In genomic region chr2:119364798-119365197, GRCh38 we compare ENCODE assay signal across 13 cellular contexts. TPM values are rescaled to one million over a fixed set of nuclear protein-coding genes. Genes with fewer than 3 reads are reported as not detected.
DNase-seq lines count a peak whose midpoint lies in the region; ATAC-seq and TF ChIP-seq lines count a peak whose summit lies in the region.
"Had no signal": no experiment of that assay in that cellular context is flagged by ENCODE, and none has a peak within 500 bp of the region (broad histone marks: within the 10 kb centered on the region; RNA-seq: fewer than 3 reads in every experiment).

No MANE protein-coding gene starts in this region.

- H3K27me3 Mint-ChIP-seq in activated CD4-positive, alpha-beta T cell treated with anti-CD3 and anti-CD28 coated beads, Interleukin-2, amount 10 ng/mL, durations not matched to agents 7 days and 5 days, result no peaks in the 10 kb centered on the region
- H3K27me3 Mint-ChIP-seq in effector memory CD8-positive, alpha-beta T cell, result no peaks in the 10 kb centered on the region

- no peaks in the 10 kb centered on the region for H3K9me2 ChIP-seq in OCI-LY7 (ENCODE audit: insufficient read depth, low read length)

- H3K27ac Mint-ChIP-seq in activated CD4-positive, alpha-beta T cell treated with anti-CD3 and anti-CD28 coated beads, Interleukin-2, amount 10 ng/mL, durations not matched to agents 7 days and 5 days, result no peak overlapping the region
- H3K27ac Mint-ChIP-seq in effector memory CD8-positive, alpha-beta T cell, result peak overlapping the region in 1 of 2 donors; percentile 94

- H3K4me1 ChIP-seq in OCI-LY7 (ENCODE audit: insufficient read depth, low read length, poor library complexity, severe bottlenecking) (peaks cover 45% of the 10 kb centered on the region), prostate gland (replicated peaks) (peaks cover 4% of the 10 kb centered on the region), lower lobe of right lung (peaks cover 41% of the 10 kb centered on the region)

- no peak for TF ChIP-seq POLR2A in prostate gland (IDR thresholded peaks at IDR 0.05)

- CTCF ChIA-PET in activated CD4-positive, alpha-beta T cell treated with anti-CD3 and anti-CD28 coated beads, Interleukin-2, amount 10 ng/mL, durations not matched to agents 7 days and 5 days (lab: Charles Lee), result interaction anchor here (0.6 kb wide), 1 partner anchor 1895 kb away, joined by 3 read pairs; no protein-coding TSS in a partner anchor
- CTCF ChIA-PET in OCI-LY7 (lab: Charles Lee; ENCODE audit: unreplicated experiment), result interaction anchor here (1.2 kb wide), 1 partner anchor 14 kb away, joined by 4 read pairs; no protein-coding TSS in a partner anchor

- no peak for ATAC-seq in effector memory CD8-positive, alpha-beta T cell (replicated peaks)
- no peak for ATAC-seq in lower lobe of right lung
- ATAC-seq: left lung had no signal

- 85% methylated on average over 6 of the region's 6 CpGs for WGBS in prostate gland

- H3K27ac ChIP-seq in OCI-LY7 (ENCODE audit: low read depth, low read length, poor library complexity, severe bottlenecking), result peak overlapping the region; percentile 77
- peak overlapping the region; percentile 40 to 94 for H3K27ac ChIP-seq in prostate gland
- no peak overlapping the region for H3K27ac ChIP-seq in lower lobe of right lung
- H3K27ac ChIP-seq: left lung, thoracic aorta had no signal

- intact Hi-C loops in OCI-LY7 (cut with micrococcal nuclease; ENCODE audit: unreplicated experiment), result loop anchor here (5.0 to 10.0 kb wide), 3 partner anchors 482 to 1310 kb away; no protein-coding TSS in a partner anchor
- intact Hi-C loops in prostate gland (cut with DNase I), result no loop called here
- intact Hi-C loops in lower lobe of right lung (cut with DNase I), result no loop called here

- H3K36me3 ChIP-seq in OCI-LY7 (ENCODE audit: insufficient read depth, low read length) (peaks cover 24% of the 10 kb centered on the region), prostate gland (no peaks in the 10 kb centered on the region), lower lobe of right lung (peaks cover 15% of the 10 kb centered on the region)

- H3K4me2 ChIP-seq in OCI-LY7 (ENCODE audit: low read length), result peak overlapping the region; percentile 82

- peak overlapping the region; percentile 92 for H3K4me3 ChIP-seq in OCI-LY7 (ENCODE audit: low read depth, low read length, poor library complexity, severe bottlenecking)
- no peak overlapping the region for H3K4me3 ChIP-seq in prostate gland
- H3K4me3 ChIP-seq in lower lobe of right lung, result no peak overlapping the region

- peaks cover 45% of the 10 kb centered on the region for H3K4me1 Mint-ChIP-seq in activated CD4-positive, alpha-beta T cell treated with anti-CD3 and anti-CD28 coated beads, Interleukin-2, amount 10 ng/mL, durations not matched to agents 7 days and 5 days
- H3K4me1 Mint-ChIP-seq in effector memory CD8-positive, alpha-beta T cell (ENCODE audit: low read depth in 2 of 2), result peaks cover 38 to 55% of the 10 kb centered on the region in 2 donors

- H3K9me3 Mint-ChIP-seq in activated CD4-positive, alpha-beta T cell treated with anti-CD3 and anti-CD28 coated beads, Interleukin-2, amount 10 ng/mL, durations not matched to agents 7 days and 5 days, result no peaks in the 10 kb centered on the region
- no peaks in the 10 kb centered on the region for H3K9me3 Mint-ChIP-seq in effector memory CD8-positive, alpha-beta T cell

- H3K4me3 Mint-ChIP-seq in activated CD4-positive, alpha-beta T cell treated with anti-CD3 and anti-CD28 coated beads, Interleukin-2, amount 10 ng/mL, durations not matched to agents 7 days and 5 days, result peak overlapping the region; percentile 99
- H3K4me3 Mint-ChIP-seq in effector memory CD8-positive, alpha-beta T cell, result peak overlapping the region; percentile 97 to 100

- H3K27me3 ChIP-seq in prostate gland (replicated peaks; ENCODE audit: insufficient read depth) (no peaks in the 10 kb centered on the region), lower lobe of right lung (ENCODE audit: low read depth) (no peaks in the 10 kb centered on the region)
- H3K27me3 ChIP-seq: left lung had no signal

- BruUV-seq in OCI-LY7 (replicated peaks; lab: Mats Ljungman, UMichigan), result no TSS peak

- peaks cover 27% of the 10 kb centered on the region for H3K36me3 Mint-ChIP-seq in activated CD4-positive, alpha-beta T cell treated with anti-CD3 and anti-CD28 coated beads, Interleukin-2, amount 10 ng/mL, durations not matched to agents 7 days and 5 days (ENCODE audit: low read depth)
- peaks cover 33% of the 10 kb centered on the region for H3K36me3 Mint-ChIP-seq in effector memory CD8-positive, alpha-beta T cell (ENCODE audit: insufficient read depth)

- POLR2A ChIA-PET in activated CD4-positive, alpha-beta T cell treated with anti-CD3 and anti-CD28 coated beads, Interleukin-2, amount 10 ng/mL, durations not matched to agents 7 days and 5 days (lab: Charles Lee), result no interaction called here
- POLR2A ChIA-PET in OCI-LY7 (lab: Charles Lee), result interaction anchor here (0.7 to 6.5 kb wide), 6 partner anchors 11 to 52 kb away, joined by 3 to 124 read pairs (median 5); no protein-coding TSS in a partner anchor

- DNase-seq in activated CD4-positive, alpha-beta T cell treated with anti-CD3 and anti-CD28 coated beads, Interleukin-2, amount 10 ng/mL, durations not matched to agents 7 days and 5 days, result no peak
- DNase-seq in activated CD4-positive, alpha-beta T cell treated with anti-CD3 and anti-CD28 coated beads for 48 hours, result no peak
- DNase-seq in OCI-LY7 (ENCODE audit: low spot score), result no peak
- DNase-seq in effector memory CD8-positive, alpha-beta T cell, result no peak
- DNase-seq in prostate gland (ENCODE audit: low spot score), result no peak
- DNase-seq in lower lobe of right lung, result no peak
- DNase-seq in DMS 273 (lab: John Stamatoyannopoulos, UW; ENCODE audit: unreplicated experiment), result no peak
- DNase-seq in A172 (ENCODE audit: low spot score), result no peak
- DNase-seq: left lung, NCI-H1930, OCI-M1, T1000 had no signal

- H4K20me1 ChIP-seq in OCI-LY7 (ENCODE audit: insufficient read depth, low read length), result peaks cover 16% of the 10 kb centered on the region; the same call in 1 of the 2 replicates

- peaks cover 47% of the 10 kb centered on the region for H3K79me2 ChIP-seq in OCI-LY7 (ENCODE audit: insufficient read depth, low read depth, low read length)

- TF ChIP-seq CTCF in OCI-LY7 (conservative IDR thresholded peaks at IDR 0.05; ENCODE audit: low read length) (no peak), prostate gland (IDR thresholded peaks at IDR 0.05) (no peak), lower lobe of right lung (IDR thresholded peaks at IDR 0.05) (no peak)

- no peaks in the 10 kb centered on the region for H3K9me3 ChIP-seq in OCI-LY7 (ENCODE audit: low read length)
- no peaks in the 10 kb centered on the region for H3K9me3 ChIP-seq in prostate gland
- H3K9me3 ChIP-seq in lower lobe of right lung, result no peaks in the 10 kb centered on the region
- H3K9me3 ChIP-seq: left lung, thoracic aorta had no signal

- H2AFZ ChIP-seq in OCI-LY7 (ENCODE audit: low read length), result no peak overlapping the region

RNA-seq across cellular contexts. Expression of gene C2orf76, which starts 1.8 kb away (rescaled TPM):
- total RNA-seq in activated CD4-positive, alpha-beta T cell treated with anti-CD3 and anti-CD28 coated beads, Interleukin-2, amount 10 ng/mL, durations not matched to agents 7 days and 5 days, result 1 to 10 TPM; 5.4 to 6.2 TPM
- 14.2 and 15.4 TPM in 2 replicates for total RNA-seq in OCI-LY7 (2014; rRNA removed; shearing (Covaris generic))
- total RNA-seq in OCI-LY7 (2022), result 17.7 and 22.5 TPM in 2 replicates
- 10 to 100 TPM; 15.8 to 16.2 TPM for total RNA-seq in prostate gland
- 11.6 TPM for total RNA-seq in lower lobe of right lung
- 25.6 and 34.5 TPM in 2 replicates for total RNA-seq in A172 (2014; rRNA removed; shearing (Covaris generic))

RNA-seq across cellular contexts. Expression of gene DBI, which starts 2.0 kb away (rescaled TPM):
- total RNA-seq in activated CD4-positive, alpha-beta T cell treated with anti-CD3 and anti-CD28 coated beads, Interleukin-2, amount 10 ng/mL, durations not matched to agents 7 days and 5 days, result 100 to 1,000 TPM; 130 to 136 TPM
- 293 and 348 TPM in 2 replicates for total RNA-seq in OCI-LY7 (2014; rRNA removed; shearing (Covaris generic))
- 309 and 338 TPM in 2 replicates for total RNA-seq in OCI-LY7 (2022)
- 100 to 1,000 TPM; 145 to 324 TPM for total RNA-seq in prostate gland
- 172 TPM for total RNA-seq in lower lobe of right lung
- 226 and 257 TPM in 2 replicates for total RNA-seq in A172 (2014; rRNA removed; shearing (Covaris generic))
